In genomic region chr7:44978511-44979366, GRCh38 we compare ENCODE assay signal across 8 cellular contexts. TPM values are rescaled to one million over a fixed set of nuclear protein-coding genes. Genes with fewer than 3 reads are reported as not detected.
DNase-seq lines count a peak whose midpoint lies in the region; ATAC-seq and TF ChIP-seq lines count a peak whose summit lies in the region.

Gene MYO1G, minus strand, starts transcription at chr7:44979015. Its CDS starts 54 bp downstream, at chr7:44978961.

- WGBS in mesodermal cell (ENCODE audit: insufficient coverage in 2 of 2), 2 experiments: 90 to 93% methylated on average over 16 to 18 of the region's 24 CpGs

- DNase-seq in GM13977 (ENCODE audit: low spot score) (peak; percentile 73), RWPE2 (ENCODE audit: low spot score) (no peak), iPS-NIHi11 (ENCODE audit: low spot score) (no peak), A172 (ENCODE audit: low spot score) (no peak)
- peak; percentile 92 for DNase-seq in activated effector memory CD4-positive, alpha-beta T cell treated with Interleukin-2 at 50 U/mL for 16 hours
- DNase-seq in stimulated activated naive B cell treated with anti-CD40 and anti-IgM and Interleukin-4, amounts not matched to agents 10 μg/mL and 1 μg/mL and 100 μg/mL, for 72 hours: peak; percentile 91

- in situ Hi-C loops in GM13977 (cut with MboI; ENCODE audit: low pct_unique_long_range_greater_than_20kb, low sequenced_read_pairs, unreplicated experiment): no loop called here

- ATAC-seq in HG02759 (IDR thresholded peaks at IDR 0.05; ENCODE audit: unreplicated experiment) (peak; percentile 70), RWPE2 (ENCODE audit: low read depth) (no peak)
- peak; percentile 66 to 74 for ATAC-seq in stimulated activated naive B cell treated with anti-CD40 and anti-IgM and Interleukin-4, amounts not matched to agents 10 μg/mL and 1 μg/mL and 100 μg/mL, for 72 hours (replicated peaks)

- H3K9me3 ChIP-seq in RWPE2 (ENCODE audit: severe bottlenecking): no peaks in the 10 kb centered on the region
- no peaks in the 10 kb centered on the region for H3K9me3 ChIP-seq in mesodermal cell (ENCODE audit: control insufficient read depth, low read length)

- H3K27ac Mint-ChIP-seq in stimulated activated naive B cell treated with anti-CD40 and anti-IgM and Interleukin-4, amounts not matched to agents 10 μg/mL and 1 μg/mL and 100 μg/mL, for 72 hours: peak within 1 kb of the TSS; percentile 99

- no peaks in the 10 kb centered on the region for H3K27me3 ChIP-seq in RWPE2 (ENCODE audit: insufficient read depth, poor library complexity, severe bottlenecking)

- peaks cover 61 to 95% of the 10 kb centered on the region in 2 donors for H3K4me1 Mint-ChIP-seq in stimulated activated naive B cell treated with anti-CD40 and anti-IgM and Interleukin-4, amounts not matched to agents 10 μg/mL and 1 μg/mL and 100 μg/mL, for 72 hours

- H3K36me3 ChIP-seq in RWPE2 (ENCODE audit: low read depth) (peaks cover 22% of the 10 kb centered on the region), mesodermal cell (ENCODE audit: control insufficient read depth, insufficient read depth, low read length) (peaks cover 31% of the 10 kb centered on the region)

- peaks cover 57 to 71% of the 10 kb centered on the region in 2 donors for H3K36me3 Mint-ChIP-seq in stimulated activated naive B cell treated with anti-CD40 and anti-IgM and Interleukin-4, amounts not matched to agents 10 μg/mL and 1 μg/mL and 100 μg/mL, for 72 hours

- H3K27ac ChIP-seq in RWPE2 (ENCODE audit: poor library complexity, severe bottlenecking) (peak within 1 kb of the TSS; percentile 63), mesodermal cell (ENCODE audit: low read depth, low read length, severe bottlenecking) (peak within 1 kb of the TSS; percentile 59)

- H3K4me3 ChIP-seq in RWPE2 (ENCODE audit: severe bottlenecking): no peak within 1 kb of the TSS
- no peak within 1 kb of the TSS for H3K4me3 ChIP-seq in mesodermal cell (ENCODE audit: extremely low read depth, insufficient read depth, low read length, poor library complexity, severe bottlenecking)

- TF ChIP-seq CTCF in GM13977 (IDR thresholded peaks at IDR 0.05; ENCODE audit: extremely low read depth, insufficient read depth, missing control alignments): no peak
- TF ChIP-seq CTCF in RWPE2 (IDR thresholded peaks at IDR 0.05; ENCODE audit: poor library complexity, severe bottlenecking): no peak

- H3K9me3 Mint-ChIP-seq in stimulated activated naive B cell treated with anti-CD40 and anti-IgM and Interleukin-4, amounts not matched to agents 10 μg/mL and 1 μg/mL and 100 μg/mL, for 72 hours: no peaks in the 10 kb centered on the region

- no peaks in the 10 kb centered on the region for H3K27me3 Mint-ChIP-seq in stimulated activated naive B cell treated with anti-CD40 and anti-IgM and Interleukin-4, amounts not matched to agents 10 μg/mL and 1 μg/mL and 100 μg/mL, for 72 hours

- peak within 1 kb of the TSS; percentile 93 to 97 for H3K4me3 Mint-ChIP-seq in stimulated activated naive B cell treated with anti-CD40 and anti-IgM and Interleukin-4, amounts not matched to agents 10 μg/mL and 1 μg/mL and 100 μg/mL, for 72 hours

- H3K4me1 ChIP-seq in RWPE2 (ENCODE audit: insufficient read depth, poor library complexity, severe bottlenecking) (peaks cover 15% of the 10 kb centered on the region), mesodermal cell (ENCODE audit: control insufficient read depth, insufficient read depth, low read length, poor library complexity, severe bottlenecking) (peaks cover 20% of the 10 kb centered on the region)

RNA-seq across cellular contexts. Expression of gene MYO1G, which starts in this region (rescaled TPM):
- not detected for polyA plus RNA-seq in mesodermal cell (2013, experiment 1 of 2)
- polyA plus RNA-seq in mesodermal cell (2013, experiment 2 of 2): not detected
- 0.76 and 1.6 TPM in 2 replicates for total RNA-seq in A172 (2014; rRNA removed; shearing (Covaris generic))

Comparison
In these comparisons a context has a peak if more than half of its experiments do, and no peak if none do; other contexts are left out.
1. DNase-seq: peak in GM13977 (single experiment), activated effector memory CD4-positive, alpha-beta T cell treated with Interleukin-2 at 50 U/mL for 16 hours (single experiment) and stimulated activated naive B cell treated with anti-CD40 and anti-IgM and Interleukin-4, amounts not matched to agents 10 μg/mL and 1 μg/mL and 100 μg/mL, for 72 hours (single experiment); none in RWPE2 (single experiment), iPS-NIHi11 (single experiment) and A172 (single experiment).